2 cellular contexts compared by ENCODE assay signal in genomic region chr19:3589439-3589838, GRCh38.
A peak's percentile ranks its signal among the peaks of the same experiment; 100 is the strongest.
TF ChIP-seq lines count a peak whose summit lies in the region.

No MANE protein-coding gene starts in this region.

TF ChIP-seq in IMR-90, 13 proteins besides CTCF, POLR2A, EP300 and RAD21:
- no peak for TF ChIP-seq NFE2L2 (IDR thresholded peaks at IDR 0.05; ENCODE audit: low read depth, low read length)
- no peak for TF ChIP-seq MAFK (IDR thresholded peaks at IDR 0.05; ENCODE audit: low read depth, low read length)
- no peak for TF ChIP-seq CEBPB (IDR thresholded peaks at IDR 0.05; ENCODE audit: low read depth, low read length)
- no peak for TF ChIP-seq RFX5 (IDR thresholded peaks at IDR 0.05; ENCODE audit: low read depth, low read length)
- no peak for TF ChIP-seq SMC3 (IDR thresholded peaks at IDR 0.05; ENCODE audit: low read depth, low read length)
- no peak for TF ChIP-seq MXI1 (IDR thresholded peaks at IDR 0.05; ENCODE audit: borderline replicate concordance, low read depth, low read length)
- no peak for TF ChIP-seq MAZ (IDR thresholded peaks at IDR 0.05; ENCODE audit: borderline replicate concordance, low read depth, low read length)
- no peak for TF ChIP-seq FOS (IDR thresholded peaks at IDR 0.05; ENCODE audit: low read depth, low read length)
- no peak for TF ChIP-seq BHLHE40 (IDR thresholded peaks at IDR 0.05; ENCODE audit: low read depth, low read length)
- no peak for TF ChIP-seq RCOR1 (IDR thresholded peaks at IDR 0.05; ENCODE audit: insufficient replicate concordance, low read length)
- no peak for TF ChIP-seq USF2 (IDR thresholded peaks at IDR 0.05; ENCODE audit: low read depth, low read length)
- no peak for TF ChIP-seq ELK1 (IDR thresholded peaks at IDR 0.05; ENCODE audit: borderline replicate concordance, low read depth, low read length)
- no peak for TF ChIP-seq CHD1 (IDR thresholded peaks at IDR 0.05; ENCODE audit: low read depth, low read length)

TF ChIP-seq in K562, 482 proteins besides CTCF, POLR2A, EP300 and RAD21:
- TF ChIP-seq BCOR (IDR thresholded peaks at IDR 0.05) (peak; percentile 67; the same call in 1 of the 2 replicates), RBM25 (IDR thresholded peaks at IDR 0.05; ENCODE audit: low read depth, low read length, severe bottlenecking) (peak; percentile 63), KDM1A (IDR thresholded peaks at IDR 0.05) (peak in 1 of 2 experiments; percentile 43; a peak in 1 of 4 replicates), ELK1 (CRISPR knock-in tag; IDR thresholded peaks at IDR 0.05) (no peak), ADNP (tag; IDR thresholded peaks at IDR 0.05) (0 out of 2 replicates have a peak, but pooled peaks have one; percentile 50)
